ENCODE assay signal across 8 cellular contexts in the genomic region with DNA sequence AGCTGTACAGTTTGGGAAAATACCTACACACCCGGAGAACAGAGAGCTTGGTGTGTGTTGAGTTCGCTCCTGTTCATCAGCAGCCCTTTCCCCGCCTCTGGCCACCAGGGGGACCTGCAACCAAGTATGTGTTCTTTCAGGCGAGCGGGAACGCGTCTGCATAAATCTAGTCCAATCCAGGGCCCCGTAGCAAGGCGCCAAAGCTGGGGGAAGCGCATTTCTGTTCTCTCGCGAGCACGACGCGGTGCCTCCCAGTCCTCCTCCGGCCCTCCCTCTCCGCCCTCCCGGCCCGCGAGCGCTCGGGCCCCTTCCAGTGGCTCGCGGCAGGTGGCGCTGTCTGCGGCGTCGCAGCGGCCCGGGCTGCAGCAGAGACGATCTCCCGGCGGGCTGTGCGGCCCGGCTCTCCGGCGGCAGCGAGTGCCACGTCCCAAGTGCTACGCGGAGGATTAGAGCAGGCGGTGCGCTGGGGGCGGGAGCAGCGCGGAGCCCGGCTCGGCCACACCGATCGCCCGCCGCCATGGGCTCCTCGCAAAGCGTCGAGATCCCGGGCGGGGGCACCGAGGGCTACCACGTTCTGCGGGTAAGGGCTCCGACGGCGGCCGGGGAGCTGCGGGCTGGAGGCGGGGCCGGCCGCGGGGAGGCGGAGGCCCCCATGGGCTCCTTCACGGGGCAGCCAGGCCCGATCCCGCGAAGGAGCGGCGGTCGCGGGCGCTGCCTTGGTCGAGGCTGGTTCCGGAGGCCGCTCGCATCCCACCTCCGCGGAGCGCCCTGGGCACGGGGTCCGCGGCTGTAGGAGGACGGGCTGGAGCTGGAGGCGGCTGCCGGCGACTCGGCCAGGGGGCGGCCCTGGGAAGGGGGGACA. TPM values are rescaled to one million over a fixed set of nuclear protein-coding genes. Genes with fewer than 3 reads are reported as not detected.
DNase-seq lines count a peak whose midpoint lies in the region; ATAC-seq and TF ChIP-seq lines count a peak whose summit lies in the region.

A gene (plus strand): TSS at position 430 of the 862 bp plus-strand sequence. CDS start 88 bp downstream, at position 518.

- H3K36me3 ChIP-seq in H7 (replicated peaks; ENCODE audit: control insufficient read depth, insufficient read depth, low read length): no peaks in the 10 kb centered on the region
- no peaks in the 10 kb centered on the region; the same call in 1 of the 2 replicates for H3K36me3 ChIP-seq in Loucy (ENCODE audit: insufficient read depth, low read length)

- no peaks in the 10 kb centered on the region for H3F3A ChIP-seq in Loucy (ENCODE audit: low read depth)

- TF ChIP-seq POLR2A in Raji (IDR thresholded peaks at IDR 0.05; ENCODE audit: insufficient read depth, low read depth, low read length): peak; percentile 87

- peak within 1 kb of the TSS; percentile 83 to 97 for H3K27ac Mint-ChIP-seq in natural killer cell treated with Interleukin-12 subunit alpha and Interleukin-12 subunit beta and Interleukin-15 and Interleukin-18, amount 100 ng/mL, for 72 hours

- in situ Hi-C loops in G401 (cut with HindIII; ENCODE audit: low sequenced_read_pairs): no loop called here

- peak; percentile 96 to 97 for ATAC-seq in natural killer cell treated with Interleukin-12 subunit alpha and Interleukin-12 subunit beta and Interleukin-15 and Interleukin-18, amount 100 ng/mL, for 72 hours
- ATAC-seq in stimulated activated naive CD8-positive, alpha-beta T cell treated with anti-CD3 and anti-CD28 coated beads, Interleukin-15, Interleukin-2, amounts not matched to agents 100 U/mL and 50 U/mL, for 24 hours: peak; percentile 95

- peaks cover 47% of the 10 kb centered on the region for H4K20me1 ChIP-seq in Loucy (ENCODE audit: insufficient read depth, low read length, poor library complexity, severe bottlenecking)

- peaks cover 43% of the 10 kb centered on the region for H3K4me1 ChIP-seq in Loucy (ENCODE audit: insufficient read depth, low read length, poor library complexity, severe bottlenecking)

- H3K9me3 ChIP-seq in Loucy (ENCODE audit: insufficient read depth, low read depth, low read length): peaks cover 8% of the 10 kb centered on the region

- peaks cover 23 to 37% of the 10 kb centered on the region in 2 donors for H3K4me1 Mint-ChIP-seq in natural killer cell treated with Interleukin-12 subunit alpha and Interleukin-12 subunit beta and Interleukin-15 and Interleukin-18, amount 100 ng/mL, for 72 hours (ENCODE audit: low read depth in 2 of 2)

- DNase-seq in G401 (ENCODE audit: low spot score) (peak; percentile 99), H7 (peak; percentile 98), fibroblast of peridontal ligament (ENCODE audit: extremely low read depth) (peak; percentile 100)
- DNase-seq in activated T-helper 9 cell treated with anti-CD3 and anti-CD28 coated beads, Interleukin-2, amount 50 U/mL, for 16 hours (ENCODE audit: low read depth): peak; percentile 96
- DNase-seq in natural killer cell treated with Interleukin-12 subunit alpha and Interleukin-12 subunit beta and Interleukin-15 and Interleukin-18, amount 100 ng/mL, for 72 hours (ENCODE audit: low spot score): peak; percentile 98
- DNase-seq in stimulated activated naive CD8-positive, alpha-beta T cell treated with anti-CD3 and anti-CD28 coated beads, Interleukin-15, Interleukin-2, amounts not matched to agents 100 U/mL and 50 U/mL, for 24 hours: peak; percentile 95

- H3K27me3 ChIP-seq in H7 (ENCODE audit: control insufficient read depth, insufficient read depth, low read length): no peaks in the 10 kb centered on the region
- H3K27me3 ChIP-seq in Loucy (ENCODE audit: insufficient read depth, low read length, poor library complexity, severe bottlenecking): no peaks in the 10 kb centered on the region

- no peaks in the 10 kb centered on the region for H3K9me2 ChIP-seq in Loucy (replicated peaks; ENCODE audit: low read depth, low read length)

- H2AFZ ChIP-seq in Loucy (ENCODE audit: low read length): peak within 1 kb of the TSS; percentile 88

- H3K36me3 Mint-ChIP-seq in natural killer cell treated with Interleukin-12 subunit alpha and Interleukin-12 subunit beta and Interleukin-15 and Interleukin-18, amount 100 ng/mL, for 72 hours: peaks cover 11% of the 10 kb centered on the region

- peak within 1 kb of the TSS; percentile 87 for H3K9ac ChIP-seq in Loucy (ENCODE audit: low read depth, low read length, poor library complexity, severe bottlenecking)

- H3K79me2 ChIP-seq in Loucy (ENCODE audit: insufficient read depth, low read length): peaks cover 50% of the 10 kb centered on the region

- H3K9me3 Mint-ChIP-seq in natural killer cell treated with Interleukin-12 subunit alpha and Interleukin-12 subunit beta and Interleukin-15 and Interleukin-18, amount 100 ng/mL, for 72 hours: no peaks in the 10 kb centered on the region

- no peaks in the 10 kb centered on the region for H3K27me3 Mint-ChIP-seq in natural killer cell treated with Interleukin-12 subunit alpha and Interleukin-12 subunit beta and Interleukin-15 and Interleukin-18, amount 100 ng/mL, for 72 hours

- H3K4me3 ChIP-seq in H7 (ENCODE audit: insufficient read depth, low read depth, low read length) (peak within 1 kb of the TSS; percentile 88), Loucy (ENCODE audit: low read length, poor library complexity, severe bottlenecking) (peak within 1 kb of the TSS; percentile 96)

- H3K4me2 ChIP-seq in Loucy (ENCODE audit: low read depth, low read length, poor library complexity, severe bottlenecking): peak within 1 kb of the TSS; percentile 84

- peak within 1 kb of the TSS; percentile 99 for H3K4me3 Mint-ChIP-seq in natural killer cell treated with Interleukin-12 subunit alpha and Interleukin-12 subunit beta and Interleukin-15 and Interleukin-18, amount 100 ng/mL, for 72 hours

- TF ChIP-seq CTCF in Loucy (conservative IDR thresholded peaks at IDR 0.05; ENCODE audit: low read length): peak; percentile 85

RNA-seq across cellular contexts. Expression of the gene that starts here (rescaled TPM):
- total RNA-seq in G401 (2014; rRNA removed; shearing (Covaris generic)): 40.5 and 67.1 TPM in 2 replicates
- total RNA-seq in H7 (2014; rRNA removed; shearing (Covaris generic)): 49.1 and 65.3 TPM in 2 replicates
- total RNA-seq in natural killer cell treated with Interleukin-12 subunit alpha and Interleukin-12 subunit beta and Interleukin-15 and Interleukin-18, amount 100 ng/mL, for 72 hours: 10 to 100 TPM; 64.3 to 99.0 TPM

Comparison
In these comparisons a context has a peak if more than half of its experiments do, and no peak if none do; other contexts are left out.
1. Peak in every context shown above with its lines: DNase-seq, ATAC-seq and H3K4me3 ChIP-seq.